In the genomic region with DNA sequence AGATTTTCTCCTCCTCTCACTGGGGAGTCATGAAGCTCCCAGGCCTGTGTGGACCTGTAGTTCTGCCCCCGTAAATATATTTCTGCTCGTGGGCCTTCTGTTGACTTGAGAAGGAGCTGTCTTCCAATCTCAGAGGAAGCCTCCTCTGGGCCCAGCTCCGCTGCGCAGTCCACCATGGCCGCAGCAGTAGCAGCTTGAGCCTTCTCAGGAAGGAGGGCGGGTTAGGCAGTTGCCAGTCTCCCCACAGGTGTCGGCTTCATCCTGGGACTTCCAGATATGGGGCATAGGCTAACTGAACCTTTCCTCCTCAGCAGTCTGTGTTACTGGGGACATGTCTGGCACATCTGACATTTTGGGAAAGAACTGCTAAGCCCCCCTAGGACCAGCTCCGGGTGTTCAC, we compare ENCODE assay signal across 17 cellular contexts.
DNase-seq lines count a peak whose midpoint lies in the region; ATAC-seq and TF ChIP-seq lines count a peak whose summit lies in the region.
"Had no signal": no experiment of that assay in that cellular context is flagged by ENCODE, and none has a peak within 500 bp of the region (broad histone marks: within the 10 kb centered on the region; RNA-seq: fewer than 3 reads in every experiment).

No MANE protein-coding gene starts in this region.

- H3K36me3 ChIP-seq in prostate gland, result no peaks in the 10 kb centered on the region
- H3K36me3 ChIP-seq: Peyer's patch had no signal

- in situ Hi-C loops in G401 (cut with HindIII; ENCODE audit: low sequenced_read_pairs), result no loop called here

- H3K27me3 ChIP-seq in prostate gland (replicated peaks; ENCODE audit: insufficient read depth), result no peaks in the 10 kb centered on the region
- H3K27me3 ChIP-seq: Peyer's patch had no signal

- H3K27ac Mint-ChIP-seq in effector memory CD8-positive, alpha-beta T cell, result peak overlapping the region; percentile 53 to 68
- H3K27ac Mint-ChIP-seq in WTC11, result no peak overlapping the region
- H3K27ac Mint-ChIP-seq: HFFc6 had no signal

- 74% methylated on average over 8 of the region's 8 CpGs for WGBS in prostate gland

- CTCF ChIA-PET in WTC11 (lab: Charles Lee), result interaction anchor here (0.8 to 3.8 kb wide), 5 partner anchors 15 to 182 kb away, joined by 3 to 163 read pairs (median 4); partner anchors contain the start of genes ACTR1A and SUFU

- no peak for TF ChIP-seq POLR2A in prostate gland (IDR thresholded peaks at IDR 0.05)

- H3K36me3 Mint-ChIP-seq in effector memory CD8-positive, alpha-beta T cell (ENCODE audit: insufficient read depth), result no peaks in the 10 kb centered on the region
- H3K36me3 Mint-ChIP-seq in WTC11, result no peaks in the 10 kb centered on the region

- H3K27ac ChIP-seq in prostate gland, result peak overlapping the region; percentile 6 to 9
- H3K27ac ChIP-seq: Peyer's patch had no signal

- no peak overlapping the region for H3K4me3 Mint-ChIP-seq in effector memory CD8-positive, alpha-beta T cell
- H3K4me3 Mint-ChIP-seq in WTC11, result no peak overlapping the region
- H3K4me3 Mint-ChIP-seq: HFFc6 had no signal

- no peak for ATAC-seq in effector memory CD8-positive, alpha-beta T cell (replicated peaks)
- no peak for ATAC-seq in GM18907 (IDR thresholded peaks at IDR 0.05; ENCODE audit: unreplicated experiment)
- ATAC-seq in WTC11, result no peak
- ATAC-seq: Right ventricle myocardium inferior had no signal

- no peak for TF ChIP-seq CTCF in prostate gland (IDR thresholded peaks at IDR 0.05)
- TF ChIP-seq CTCF in WTC11 (IDR thresholded peaks at IDR 0.05), result no peak

- DNase-seq in NCI-H2171 treated with DMSO at 0.1 percent for 48 hours (lab: John Stamatoyannopoulos, UW), result peak; percentile 41
- no peak for DNase-seq in NCI-H2171 (lab: John Stamatoyannopoulos, UW)
- DNase-seq in G401 (ENCODE audit: low spot score), result peak; percentile 60
- DNase-seq in effector memory CD8-positive, alpha-beta T cell, result no peak
- no peak for DNase-seq in prostate gland (ENCODE audit: low spot score)
- DNase-seq in stimulated activated naive CD4-positive, alpha-beta T cell (lab: John Stamatoyannopoulos, UW), result no peak
- DNase-seq in WTC11 (ENCODE audit: low spot score), result no peak
- DNase-seq: 8988T, GF-D8, GOT3, HFFc6, KBM-7, MV-4-11, NCI-H187 treated with DMSO at 0.1 percent for 48 hours, Peyer's patch had no signal

- no peaks in the 10 kb centered on the region for H3K9me3 ChIP-seq in prostate gland
- H3K9me3 ChIP-seq: Peyer's patch had no signal

- no peaks in the 10 kb centered on the region for H3K27me3 Mint-ChIP-seq in effector memory CD8-positive, alpha-beta T cell
- no peaks in the 10 kb centered on the region; the same call in 1 of the 2 replicates for H3K27me3 Mint-ChIP-seq in WTC11 (ENCODE audit: low read depth)

- no peak overlapping the region for H3K4me3 ChIP-seq in prostate gland
- H3K4me3 ChIP-seq: Peyer's patch had no signal

- peaks cover 10% of the 10 kb centered on the region for H3K4me1 ChIP-seq in prostate gland (replicated peaks)

- intact Hi-C loops in prostate gland (cut with DNase I), result loop anchor here (5.0 to 10.0 kb wide), 2 partner anchors 184 to 347 kb away; partner anchors contain the start of gene NFKB2

- POLR2A ChIA-PET in WTC11 (lab: Charles Lee), result no interaction called here

- H3K9me3 Mint-ChIP-seq in effector memory CD8-positive, alpha-beta T cell, result no peaks in the 10 kb centered on the region
- no peaks in the 10 kb centered on the region for H3K9me3 Mint-ChIP-seq in WTC11
- H3K9me3 Mint-ChIP-seq: HFFc6 had no signal

- peaks cover 9 to 14% of the 10 kb centered on the region in 2 donors for H3K4me1 Mint-ChIP-seq in effector memory CD8-positive, alpha-beta T cell (ENCODE audit: low read depth in 2 of 2)
- peaks cover 21% of the 10 kb centered on the region for H3K4me1 Mint-ChIP-seq in WTC11

TF ChIP-seq in WTC11, 78 proteins besides CTCF, POLR2A, EP300 and RAD21:
- TF ChIP-seq MYBL2 (CRISPR knock-in tag; IDR thresholded peaks at IDR 0.05), result no peak

Comparison
In these comparisons a context has a peak if more than half of its experiments do, and no peak if none do; other contexts are left out.
1. DNase-seq: peak in NCI-H2171 treated with DMSO at 0.1 percent for 48 hours (single experiment) and G401 (single experiment); none in NCI-H2171 (single experiment), effector memory CD8-positive, alpha-beta T cell (0 of 3), prostate gland (single experiment), stimulated activated naive CD4-positive, alpha-beta T cell (0 of 6) and WTC11 (single experiment).